In genomic region chr18:10953672-10954071, GRCh38 we compare ENCODE assay signal across 1 cellular context.
TF ChIP-seq lines count a peak whose summit lies in the region.

No MANE protein-coding gene starts in this region.

TF ChIP-seq in HepG2, 621 proteins besides CTCF, POLR2A, EP300 and RAD21 (continued from another document):
- TF ChIP-seq ZNF710 (CRISPR knock-in tag; IDR thresholded peaks at IDR 0.05; ENCODE audit: borderline replicate concordance), result no peak
- TF ChIP-seq ZNF646 (CRISPR knock-in tag; IDR thresholded peaks at IDR 0.05), result no peak
TF ChIP-seq in HepG2: peak in this region for 0.
